8 cellular contexts compared by ENCODE assay signal in the genomic region with DNA sequence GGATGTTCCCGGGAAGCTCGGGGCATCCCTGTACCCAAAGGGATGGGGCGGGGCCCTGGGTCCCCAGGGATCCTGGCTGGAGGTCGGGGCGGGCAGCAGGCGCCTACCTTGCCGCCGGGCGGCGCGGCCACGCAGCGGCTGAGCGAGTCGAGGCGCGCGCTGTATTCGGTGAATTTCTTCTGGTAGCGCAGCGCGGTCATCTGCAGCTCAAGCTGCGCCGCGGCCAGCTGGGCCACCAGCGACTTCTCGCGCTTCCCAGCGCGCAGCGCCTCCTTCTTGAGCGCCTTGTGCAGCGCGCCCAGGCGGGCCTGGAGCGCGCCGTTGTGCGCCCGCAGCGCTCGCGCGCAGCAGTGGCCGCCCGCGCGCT. TPM values are rescaled to one million over a fixed set of nuclear protein-coding genes. Genes with fewer than 3 reads are reported as not detected.
A peak's percentile ranks its signal among the peaks of the same experiment; 100 is the strongest.
DNase-seq lines count a peak whose midpoint lies in the region; ATAC-seq and TF ChIP-seq lines count a peak whose summit lies in the region.

No MANE protein-coding gene starts in this region.

- H3K27me3 ChIP-seq in ascending aorta = no peaks in the 10 kb centered on the region
- H3K27me3 ChIP-seq in iPS-20b (ENCODE audit: insufficient read depth, low read length) = peaks cover 41% of the 10 kb centered on the region
- no peaks in the 10 kb centered on the region for H3K27me3 ChIP-seq in stomach smooth muscle (ENCODE audit: control insufficient read depth in 1 of 2, insufficient read depth in 2 of 2, low read length in 2 of 2)

- DNase-seq in HFFc6 (peak; percentile 67), ascending aorta (ENCODE audit: low spot score in 2 of 2) (peak in 1 of 2 donors; percentile 73), immature natural killer cell (no peak), AML-193 (lab: John Stamatoyannopoulos, UW) (no peak)
- DNase-seq in activated CD4-positive, alpha-beta T cell treated with anti-CD3 and anti-CD28 coated beads, Interleukin-2, amount 50 U/mL, for 1 hour = no peak

- H3K9ac ChIP-seq in iPS-20b (ENCODE audit: low read depth, low read length) (peak overlapping the region; percentile 73; the same call in 1 of the 2 replicates), stomach smooth muscle (ENCODE audit: low read length in 2 of 2) (peak overlapping the region; percentile 90 to 96)

- H3K27me3 Mint-ChIP-seq in HFFc6 (ENCODE audit: insufficient read depth) (no peaks in the 10 kb centered on the region), immature natural killer cell (ENCODE audit: low read depth in 3 of 3) (peaks cover 0 to 2% (median 1%) of the 10 kb centered on the region in 3 donors)

- H3K36me3 Mint-ChIP-seq in HFFc6 (ENCODE audit: low read depth) (peaks cover 11% of the 10 kb centered on the region), immature natural killer cell (no peaks in the 10 kb centered on the region)

- H3K4me1 Mint-ChIP-seq in HFFc6 (ENCODE audit: low read depth) (peaks cover 72% of the 10 kb centered on the region), immature natural killer cell (no peaks in the 10 kb centered on the region)

- TF ChIP-seq CTCF in HFFc6 (IDR thresholded peaks at IDR 0.05) (peak; percentile 66), ascending aorta (IDR thresholded peaks at IDR 0.05) (peak; percentile 25 to 32 (median 30))

- H3K9me3 ChIP-seq in ascending aorta (no peaks in the 10 kb centered on the region), iPS-20b (ENCODE audit: insufficient read depth, low read depth, low read length) (no peaks in the 10 kb centered on the region), stomach smooth muscle (ENCODE audit: control insufficient read depth in 2 of 2, low read length in 2 of 2) (no peaks in the 10 kb centered on the region)

- H3K4me3 Mint-ChIP-seq in HFFc6 (peak overlapping the region; percentile 93), immature natural killer cell (no peak overlapping the region)

- H3K4me3 ChIP-seq in ascending aorta = peak overlapping the region; percentile 82 to 91
- H3K4me3 ChIP-seq in iPS-20b (ENCODE audit: low read length) = peak overlapping the region; percentile 81
- H3K4me3 ChIP-seq in stomach smooth muscle (ENCODE audit: low read length in 2 of 2) = peak overlapping the region; percentile 96

- H3K27ac Mint-ChIP-seq in HFFc6 (peak overlapping the region; percentile 54; the same call in 1 of the 2 replicates), immature natural killer cell (no peak overlapping the region)

- no peaks in the 10 kb centered on the region for H3K9me3 Mint-ChIP-seq in HFFc6
- peaks cover 0 to 14% (median 2%) of the 10 kb centered on the region in 6 donors for H3K9me3 Mint-ChIP-seq in immature natural killer cell

- ATAC-seq in HG03095 (IDR thresholded peaks at IDR 0.05; ENCODE audit: unreplicated experiment) = no peak

- intact Hi-C loops in ascending aorta (cut with DNase I) = loop anchor here (2.0 to 5.0 kb wide), 6 partner anchors 52 to 223 kb away; no protein-coding TSS in a partner anchor

- peaks cover 3 to 22% of the 10 kb centered on the region in 2 donors for H3K4me1 ChIP-seq in ascending aorta
- H3K4me1 ChIP-seq in iPS-20b (ENCODE audit: insufficient read depth, low read length) = peaks cover 17% of the 10 kb centered on the region; the same call in 1 of the 2 replicates
- H3K4me1 ChIP-seq in stomach smooth muscle (ENCODE audit: control insufficient read depth, insufficient read depth, low read length) = peaks cover 39% of the 10 kb centered on the region

- H3K36me3 ChIP-seq in ascending aorta (no peaks in the 10 kb centered on the region), iPS-20b (ENCODE audit: insufficient read depth, low read depth, low read length) (no peaks in the 10 kb centered on the region), stomach smooth muscle (ENCODE audit: control insufficient read depth in 2 of 2, insufficient read depth in 2 of 2, low read length in 2 of 2) (no peaks in the 10 kb centered on the region)

- H3K27ac ChIP-seq in ascending aorta (peak overlapping the region; percentile 87 to 93), iPS-20b (ENCODE audit: low read length) (no peak overlapping the region), stomach smooth muscle (ENCODE audit: low read length) (peak overlapping the region; percentile 94)

RNA-seq across cellular contexts. Expression of gene PDZRN3, which starts 0.8 kb away (rescaled TPM):
- total RNA-seq in HFFc6 (2021; fragmentation: NEBNext Ultra II Directional; extraction: Animal tissue kit (Norgen Biotek cat#: 25700)) = 10 to 100 TPM; 15.1 to 18.5 (median 16.7) TPM
- total RNA-seq in ascending aorta = 71.9 TPM
- not detected for polyA plus RNA-seq in immature natural killer cell
